13 cellular contexts compared by ENCODE assay signal in the genomic region with DNA sequence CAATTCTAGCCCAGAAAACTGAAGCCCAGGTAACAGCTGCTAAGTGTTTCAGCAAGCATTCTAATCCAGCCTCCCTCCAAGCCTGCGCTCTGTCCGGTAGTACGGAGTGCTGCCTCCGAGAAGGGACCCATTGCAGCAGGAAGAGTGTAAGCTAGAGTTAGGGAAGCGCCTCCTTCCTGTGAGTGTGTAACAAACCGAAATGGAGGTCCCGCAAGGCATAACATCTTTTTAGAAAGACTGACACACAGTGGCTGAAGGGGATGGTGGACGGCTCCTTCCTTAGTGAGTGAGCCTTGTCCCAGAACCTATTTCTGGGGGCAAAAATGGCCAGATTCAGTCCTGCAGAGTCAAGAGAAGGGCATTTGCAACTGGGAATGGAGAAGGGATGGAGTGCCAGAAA. TPM values are rescaled to one million over a fixed set of nuclear protein-coding genes. Genes with fewer than 3 reads are reported as not detected.
DNase-seq lines count a peak whose midpoint lies in the region; FAIRE-seq and TF ChIP-seq lines count a peak whose summit lies in the region.
"Had no signal": no experiment of that assay in that cellular context is flagged by ENCODE, and none has a peak within 500 bp of the region (broad histone marks: within the 10 kb centered on the region; RNA-seq: fewer than 3 reads in every experiment).

No MANE protein-coding gene starts in this region.

- TF ChIP-seq EP300 in sigmoid colon (IDR thresholded peaks at IDR 0.05): no peak

- peaks cover 70% of the 10 kb centered on the region for H3K4me1 Mint-ChIP-seq in Caco-2 (ENCODE audit: low read depth, unreplicated experiment)
- H3K4me1 Mint-ChIP-seq: activated naive CD4-positive, alpha-beta T cell treated with anti-CD3 and anti-CD28 coated beads, Interleukin-2, amount 50 U/mL, for 24 hours; naive B cell had no signal

- 54 to 69% methylated on average over 8 of the region's 8 CpGs for WGBS in sigmoid colon, 2 donors

- H3K9me3 ChIP-seq in Caco-2 (no peaks in the 10 kb centered on the region), cardiac muscle cell (ENCODE audit: low read depth) (no peaks in the 10 kb centered on the region), sigmoid colon (no peaks in the 10 kb centered on the region)

- CTCF ChIA-PET in Caco-2 (lab: Charles Lee): no interaction called here

- POLR2A ChIA-PET in Caco-2 (lab: Charles Lee): interaction anchor here (0.5 kb wide), 1 partner anchor 579 kb away, joined by 4 read pairs; no protein-coding TSS in a partner anchor

- H3K36me3 ChIP-seq in Caco-2 (ENCODE audit: control insufficient read depth, insufficient read depth, low read length) (peaks cover 17% of the 10 kb centered on the region), cardiac muscle cell (peaks cover 42% of the 10 kb centered on the region), sigmoid colon (peaks cover 20 to 44% (median 26%) of the 10 kb centered on the region in 4 donors), H7 (replicated peaks; ENCODE audit: control insufficient read depth, insufficient read depth, low read length) (peaks cover 6% of the 10 kb centered on the region)

- no peak for TF ChIP-seq POLR2A in sigmoid colon (IDR thresholded peaks at IDR 0.05)

- H3K36me3 Mint-ChIP-seq in Caco-2 (ENCODE audit: insufficient read depth, unreplicated experiment): peaks cover 83% of the 10 kb centered on the region
- H3K36me3 Mint-ChIP-seq: activated naive CD4-positive, alpha-beta T cell treated with anti-CD3 and anti-CD28 coated beads, Interleukin-2, amount 50 U/mL, for 24 hours; naive B cell had no signal

- TF ChIP-seq CTCF in Caco-2 (IDR thresholded peaks at IDR 0.05; ENCODE audit: insufficient read depth in 1 of 2, low read depth in 1 of 2, low read length in 1 of 2, severe bottlenecking in 1 of 2, unreplicated experiment in 1 of 2): no peak
- peak; percentile 11 for TF ChIP-seq CTCF in cardiac muscle cell (IDR thresholded peaks at IDR 0.05; ENCODE audit: low read depth, low read length)
- TF ChIP-seq CTCF in sigmoid colon (IDR thresholded peaks at IDR 0.05): no peak
- no peak for TF ChIP-seq CTCF in D721Med (IDR thresholded peaks at IDR 0.05; ENCODE audit: insufficient read depth, missing control alignments)

- DNase-seq in Caco-2: no peak
- DNase-seq in SK-MEL-5 (ENCODE audit: low read depth, low spot score): peak; percentile 41
- DNase-seq in cardiac muscle cell (ENCODE audit: low read depth in 1 of 2, low spot score in 1 of 2): no peak
- DNase-seq in sigmoid colon: no peak
- DNase-seq in D721Med (ENCODE audit: insufficient read length, low spot score): no peak
- no peak for DNase-seq in H7
- DNase-seq in activated naive CD4-positive, alpha-beta T cell treated with Interleukin-2 at 50 U/mL for 16 hours: no peak
- DNase-seq in SK-N-DZ (ENCODE audit: low spot score): no peak
- DNase-seq: naive B cell, NCI-H1048, NCI-H510A treated with DMSO at 0.1 percent for 48 hours had no signal

- H3K27ac ChIP-seq in cardiac muscle cell (peak overlapping the region; percentile 39), sigmoid colon (peak overlapping the region; percentile 96 to 99 (median 96))

- peaks cover 88% of the 10 kb centered on the region for H3K4me1 ChIP-seq in Caco-2
- peaks cover 38% of the 10 kb centered on the region for H3K4me1 ChIP-seq in cardiac muscle cell (ENCODE audit: low read depth)
- H3K4me1 ChIP-seq in sigmoid colon: peaks cover 0 to 96% (median 88%) of the 10 kb centered on the region in 4 donors

- intact Hi-C loops in Caco-2 (cut with micrococcal nuclease; ENCODE audit: unreplicated experiment): no loop called here
- intact Hi-C loops in sigmoid colon (cut with DNase I): no loop called here

- H3K9me3 Mint-ChIP-seq in Caco-2 (ENCODE audit: unreplicated experiment): no peaks in the 10 kb centered on the region
- H3K9me3 Mint-ChIP-seq: activated naive CD4-positive, alpha-beta T cell treated with anti-CD3 and anti-CD28 coated beads, Interleukin-2, amount 50 U/mL, for 24 hours; naive B cell had no signal

- no peak for FAIRE-seq in D721Med (lab: Jason Lieb, UNC)
- FAIRE-seq: islet of Langerhans had no signal

- H3K4me3 ChIP-seq in Caco-2 (ENCODE audit: low read depth, low read length) (no peak overlapping the region), cardiac muscle cell (no peak overlapping the region), sigmoid colon (no peak overlapping the region), H7 (ENCODE audit: insufficient read depth, low read depth, low read length) (no peak overlapping the region)

- H3K4me3 Mint-ChIP-seq in Caco-2 (ENCODE audit: unreplicated experiment): no peak overlapping the region
- H3K4me3 Mint-ChIP-seq: activated naive CD4-positive, alpha-beta T cell treated with anti-CD3 and anti-CD28 coated beads, Interleukin-2, amount 50 U/mL, for 24 hours had no signal

- no peaks in the 10 kb centered on the region for H3K27me3 Mint-ChIP-seq in Caco-2 (ENCODE audit: insufficient read depth, unreplicated experiment)
- H3K27me3 Mint-ChIP-seq: activated naive CD4-positive, alpha-beta T cell treated with anti-CD3 and anti-CD28 coated beads, Interleukin-2, amount 50 U/mL, for 24 hours had no signal

- no peaks in the 10 kb centered on the region for H3K27me3 ChIP-seq in Caco-2 (replicated peaks; ENCODE audit: control insufficient read depth, insufficient read depth, low read length)
- H3K27me3 ChIP-seq in cardiac muscle cell: no peaks in the 10 kb centered on the region
- no peaks in the 10 kb centered on the region for H3K27me3 ChIP-seq in sigmoid colon
- no peaks in the 10 kb centered on the region for H3K27me3 ChIP-seq in H7 (ENCODE audit: control insufficient read depth, insufficient read depth, low read length)

- H3K27ac Mint-ChIP-seq in Caco-2 (ENCODE audit: unreplicated experiment): peak overlapping the region; percentile 96
- H3K27ac Mint-ChIP-seq: activated naive CD4-positive, alpha-beta T cell treated with anti-CD3 and anti-CD28 coated beads, Interleukin-2, amount 50 U/mL, for 24 hours; naive B cell had no signal

- in situ Hi-C loops in SK-MEL-5 (cut with HindIII; ENCODE audit: low pct_unique_long_range_greater_than_20kb, low sequenced_read_pairs): no loop called here

- no TSS peak for BruUV-seq in Caco-2 (replicated peaks; lab: Mats Ljungman, UMichigan)

RNA-seq across cellular contexts. Expression of a gene that starts 12.2 kb away (rescaled TPM):
- total RNA-seq in Caco-2 (2022) (322 and 339 TPM in 2 replicates), cardiac muscle cell (169 and 228 TPM in 2 replicates), sigmoid colon (100 to 1,000 TPM in 2 of 4 donors, 10 to 100 TPM in 2; 64.8 to 106 (median 96.1) TPM)
- 12.2 and 15.1 TPM in 2 replicates for total RNA-seq in SK-MEL-5 (2014; rRNA removed; shearing (Covaris generic))
- 11.6 and 12.2 TPM in 2 replicates for polyA plus RNA-seq in SK-MEL-5 (2015; cell fraction: cytosol; rRNA removed)
- 89.0 and 103 TPM in 2 replicates for polyA plus RNA-seq in SK-MEL-5 (2015; cell fraction: nucleus; rRNA removed)
- polyA plus RNA-seq in cardiac muscle cell (157 and 185 TPM in 2 replicates), sigmoid colon (10 to 100 TPM; 13.9 to 67.7 (median 21.0) TPM)
- total RNA-seq in H7 (2014; rRNA removed; shearing (Covaris generic)): 90.2 and 176 TPM in 2 replicates
- polyA plus RNA-seq in SK-N-DZ (2014; cell fraction: cytosol; rRNA removed): 46.6 and 70.2 TPM in 2 replicates
- 231 and 310 TPM in 2 replicates for polyA plus RNA-seq in SK-N-DZ (2014; cell fraction: nucleus; rRNA removed)
